12 cellular contexts compared by ENCODE assay signal in the genomic region with DNA sequence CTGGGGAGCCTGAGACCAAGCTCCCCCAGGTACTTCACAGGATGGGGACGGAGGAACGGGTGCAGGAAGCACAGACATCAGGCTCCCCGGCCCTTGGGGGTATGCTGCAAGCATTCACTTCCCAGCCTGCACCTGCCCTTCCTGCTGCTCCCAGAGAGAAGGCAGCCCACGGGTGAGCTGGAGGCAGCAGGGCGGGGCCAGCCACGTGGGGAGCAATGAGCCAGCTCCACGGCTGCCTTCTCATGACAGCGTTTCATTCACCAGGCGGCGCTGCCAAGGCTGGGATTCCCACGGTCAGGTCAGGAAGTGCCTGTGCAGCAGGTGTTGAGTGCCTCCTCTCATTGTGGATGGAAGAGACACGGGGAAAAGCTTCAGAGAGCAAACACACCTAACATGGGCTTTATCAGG. TPM values are rescaled to one million over a fixed set of nuclear protein-coding genes. Genes with fewer than 3 reads are reported as not detected.
DNase-seq lines count a peak whose midpoint lies in the region; ATAC-seq, FAIRE-seq and TF ChIP-seq lines count a peak whose summit lies in the region.
"Had no signal": no experiment of that assay in that cellular context is flagged by ENCODE, and none has a peak within 500 bp of the region (broad histone marks: within the 10 kb centered on the region; RNA-seq: fewer than 3 reads in every experiment).

No MANE protein-coding gene starts in this region.

- ATAC-seq in K562: peak; percentile 40
- ATAC-seq in naive thymus-derived CD4-positive, alpha-beta T cell: no peak

- peaks cover 28 to 64% (median 55%) of the 10 kb centered on the region in 7 donors for H3K4me1 Mint-ChIP-seq in naive thymus-derived CD4-positive, alpha-beta T cell

- CTCF ChIA-PET in K562 (lab: Yijun Ruan, JAX; ENCODE audit: low intra/inter-chr PET ratio): no interaction called here
- CTCF ChIA-PET in naive thymus-derived CD4-positive, alpha-beta T cell (lab: Charles Lee): interaction anchor here (1.0 to 1.3 kb wide), 4 partner anchors 30 to 413 kb away, joined by 3 to 4 read pairs (median 3); no protein-coding TSS in a partner anchor

- H3K36me3 ChIP-seq in K562 (ENCODE audit: control insufficient read depth, insufficient read depth, low read length): peaks cover 55% of the 10 kb centered on the region
- H3K36me3 ChIP-seq in naive thymus-derived CD4-positive, alpha-beta T cell (ENCODE audit: control insufficient read depth in 2 of 3, insufficient read depth in 3 of 3, low read length in 3 of 3): peaks cover 0 to 15% (median 12%) of the 10 kb centered on the region in 3 experiments

- TF ChIP-seq CTCF in K562 (IDR thresholded peaks at IDR 0.05 in 2 of 3, conservative IDR thresholded peaks at IDR 0.05 in 1 of 3; ENCODE audit: insufficient read depth in 2 of 3, low read depth in 1 of 3, low read length in 3 of 3): no peak

- no peaks in the 10 kb centered on the region for H3K27me3 Mint-ChIP-seq in naive thymus-derived CD4-positive, alpha-beta T cell

- intact Hi-C loops in K562 (cut with micrococcal nuclease): no loop called here
- intact Hi-C loops in naive thymus-derived CD4-positive, alpha-beta T cell (cut with micrococcal nuclease): loop anchor here in 1 of 2 donors (2.0 kb wide), 1 partner anchor 45 kb away; no protein-coding TSS in a partner anchor

- peak; percentile 50 for TF ChIP-seq POLR2A in K562 (conservative IDR thresholded peaks at IDR 0.05)

- in situ Hi-C loops in K562 (cut with MboI) (no loop called here), ACHN (cut with HindIII; ENCODE audit: low pct_ligation_motif_present, low pct_unique_long_range_greater_than_20kb, low sequenced_read_pairs) (no loop called here)

- WGBS in K562 (ENCODE audit: insufficient coverage, low coverage, missing lambda C conversion rate): 77% methylated on average over 11 of the region's 12 CpGs

- POLR2A ChIA-PET in K562 (lab: Yijun Ruan, JAX): interaction anchor here (0.6 to 4.4 kb wide), 6 partner anchors 10 to 146 kb away, joined by 3 to 33 read pairs (median 6); partner anchors contain the start of gene PHLDA2
- POLR2A ChIA-PET in naive thymus-derived CD4-positive, alpha-beta T cell (lab: Charles Lee): interaction anchor here (1.0 kb wide), 1 partner anchor 10 kb away, joined by 3 read pairs; no protein-coding TSS in a partner anchor

- no peak for FAIRE-seq in K562 (lab: Jason Lieb, UNC)
- FAIRE-seq: A204.1 had no signal

- TF ChIP-seq EP300 in K562 (IDR thresholded peaks at IDR 0.05; ENCODE audit: low read length): no peak

- H3K9me3 Mint-ChIP-seq in naive thymus-derived CD4-positive, alpha-beta T cell: peaks cover 0 to 11% (median 6%) of the 10 kb centered on the region in 11 donors

- H3K27me3 ChIP-seq in K562 (ENCODE audit: control insufficient read depth in 2 of 2, insufficient read depth in 2 of 2, low read length in 2 of 2): no peaks in the 10 kb centered on the region
- H3K27me3 ChIP-seq in naive thymus-derived CD4-positive, alpha-beta T cell (ENCODE audit: control insufficient read depth in 2 of 2, insufficient read depth in 2 of 2, low read length in 2 of 2): no peaks in the 10 kb centered on the region
- H3K27me3 ChIP-seq: vagina had no signal

- peak; percentile 21 for DNase-seq in NCI-H2107 treated with DMSO at 0.1 percent for 48 hours (lab: John Stamatoyannopoulos, UW; ENCODE audit: unreplicated experiment)
- DNase-seq in NCI-H2107 (lab: John Stamatoyannopoulos, UW): no peak
- peak; percentile 37 for DNase-seq in HT1080 (ENCODE audit: low read depth)
- no peak for DNase-seq in K562 (ENCODE audit: extremely low read depth in 1 of 4, low spot score in 3 of 4)
- peak in 2 of 9 donors; percentile 32 to 48 for DNase-seq in naive thymus-derived CD4-positive, alpha-beta T cell
- no peak for DNase-seq in superior temporal gyrus (ENCODE audit: extremely low spot score)
- no peak for DNase-seq in ACHN
- DNase-seq in SKM-1 treated with dmso at 0.1 percent for 144 hours (lab: John Stamatoyannopoulos, UW; ENCODE audit: unreplicated experiment): no peak
- DNase-seq: KBM-7 had no signal

- no peak overlapping the region for H3K27ac ChIP-seq in K562 (ENCODE audit: extremely low read depth, low read depth, low read length)
- H3K27ac ChIP-seq in naive thymus-derived CD4-positive, alpha-beta T cell (ENCODE audit: low read depth, low read length): no peak overlapping the region
- H3K27ac ChIP-seq: vagina had no signal

- H3K27ac Mint-ChIP-seq in naive thymus-derived CD4-positive, alpha-beta T cell: peak overlapping the region in 7 of 9 donors; percentile 5 to 83 (median 62)

- H4K20me1 ChIP-seq in K562 (replicated peaks; ENCODE audit: control insufficient read depth, insufficient read depth, low read length): peaks cover 6% of the 10 kb centered on the region; the same call in 1 of the 2 replicates

- peak overlapping the region in 2 of 10 donors; percentile 2 to 17 for H3K4me3 Mint-ChIP-seq in naive thymus-derived CD4-positive, alpha-beta T cell
- H3K4me3 Mint-ChIP-seq: brain had no signal

- H3K4me3 ChIP-seq in K562: no peak overlapping the region
- H3K4me3 ChIP-seq in naive thymus-derived CD4-positive, alpha-beta T cell (ENCODE audit: low read length): no peak overlapping the region
- H3K4me3 ChIP-seq: vagina had no signal

- TF ChIP-seq RAD21 in K562 (CRISPR knock-in tag; conservative IDR thresholded peaks at IDR 0.05 in 1 of 2, IDR thresholded peaks at IDR 0.05 in 1 of 2): no peak

- BruUV-seq in K562 (replicated peaks; lab: Mats Ljungman, UMichigan): no TSS peak

- peaks cover 0 to 32% of the 10 kb centered on the region in 2 experiments; a peak in 2 of 5 replicates for H3K4me1 ChIP-seq in K562 (replicated peaks in 1 of 2; ENCODE audit: control insufficient read depth in 2 of 2, insufficient read depth in 2 of 2, low read length in 2 of 2)
- peaks cover 0 to 17% of the 10 kb centered on the region in 2 donors for H3K4me1 ChIP-seq in naive thymus-derived CD4-positive, alpha-beta T cell (ENCODE audit: control insufficient read depth in 2 of 2, insufficient read depth in 2 of 2, low read length in 2 of 2)

- no peak overlapping the region; a peak in 1 of 4 replicates for H3K9ac ChIP-seq in K562 (ENCODE audit: insufficient read depth in 1 of 2, low read depth in 2 of 2, low read length in 2 of 2)

- H2AFZ ChIP-seq in K562 (ENCODE audit: low read depth, low read length): no peak overlapping the region

- H3K79me2 ChIP-seq in K562 (ENCODE audit: control insufficient read depth, insufficient read depth, low read length): no peaks in the 10 kb centered on the region

- no peaks in the 10 kb centered on the region for H3K9me1 ChIP-seq in K562 (ENCODE audit: control insufficient read depth, insufficient read depth, low read length)

- H3K36me3 Mint-ChIP-seq in naive thymus-derived CD4-positive, alpha-beta T cell: peaks cover under 1 to 20% (median 11%) of the 10 kb centered on the region in 5 donors

- no peak overlapping the region for H3K4me2 ChIP-seq in K562 (ENCODE audit: insufficient read depth, low read length)

- 0 out of 2 replicates have a peak, but pooled peaks cover 4% of the 10 kb centered on the region for H3K9me3 ChIP-seq in K562 (replicated peaks; ENCODE audit: control insufficient read depth, insufficient read depth, low read depth, low read length)
- H3K9me3 ChIP-seq in naive thymus-derived CD4-positive, alpha-beta T cell (ENCODE audit: control insufficient read depth in 2 of 3, low read length in 3 of 3): peaks cover 0 to 3% (median 2%) of the 10 kb centered on the region in 3 experiments
- H3K9me3 ChIP-seq: vagina had no signal

RNA-seq across cellular contexts. Expression of gene PHLDA2, which starts 14.5 kb away (rescaled TPM):
- total RNA-seq in HT1080 (2014; rRNA removed; shearing (Covaris generic)): 71.3 and 193 TPM in 2 replicates
- 279 and 295 TPM in 2 replicates for polyA plus RNA-seq in HT1080 (2015; cell fraction: cytosol; rRNA removed)
- 40.8 and 82.2 TPM in 2 replicates for polyA plus RNA-seq in HT1080 (2015; cell fraction: nucleus; rRNA removed)
- 3.2 and 7.8 TPM in 2 replicates for total RNA-seq in K562 (2011; cell fraction: chromatin; rRNA removed; ENCODE audit: low replicate concordance)
- 13.6 and 14.7 TPM in 2 replicates for total RNA-seq in K562 (2011; cell fraction: nucleolus; rRNA removed)
- 5.4 and 5.7 TPM in 2 replicates for total RNA-seq in K562 (2011; cell fraction: nucleoplasm; rRNA removed)
- total RNA-seq in K562 (2014; rRNA removed): 14.8 and 26.2 TPM in 2 replicates
- total RNA-seq in K562 (2014; rRNA removed; fragmentation: Illumina TruSeq; extraction: Trizol): 0.70 and 0.76 TPM in 2 replicates
- 5.7 and 6.3 TPM in 2 replicates for total RNA-seq in K562 (2015; rRNA removed; fragmentation: Illumina TruSeq; extraction: Trizol)
- total RNA-seq in K562 (2021): 42.4 and 43.2 TPM in 2 replicates
- 4.7 and 4.9 TPM in 2 replicates for polyA plus RNA-seq in K562 (2011; rRNA removed)
- polyA plus RNA-seq in K562 (2011; cell fraction: cytosol; rRNA removed): 19.3 and 101 TPM in 2 replicates
- polyA plus RNA-seq in K562 (2011; cell fraction: nucleus; rRNA removed): 10.5 and 21.0 TPM in 2 replicates
- polyA plus RNA-seq in K562 (2012): 26.8 and 31.0 TPM in 2 replicates
- 4.0 and 24.8 TPM in 2 replicates for polyA plus RNA-seq in K562 (2014; fragmentation: Illumina TruSeq; extraction: Trizol)
- under 1 TPM; 0.43 to 0.87 TPM for polyA plus RNA-seq in K562 (2014; fragmentation: Nextera tagmentation; extraction: Ambion mirVana)
- 33.6 and 37.8 TPM in 2 replicates for polyA plus RNA-seq in K562 (2014; rRNA removed)
- polyA minus RNA-seq in K562 (2011; rRNA and poly(A)+ RNA removed): 0.84 and 1.1 TPM in 2 replicates
- polyA minus RNA-seq in K562 (2011; cell fraction: cytosol; rRNA and poly(A)+ RNA removed): 14.8 and 27.2 TPM in 2 replicates
- polyA minus RNA-seq in K562 (2011; cell fraction: nucleus; rRNA and poly(A)+ RNA removed): 11.8 and 14.1 TPM in 2 replicates
- total RNA-seq in naive thymus-derived CD4-positive, alpha-beta T cell: 1 to 10 TPM in 3 of 5 experiments, not detected in 2; 2.5 to 7.9 (median 4.5) TPM
- polyA plus RNA-seq in naive thymus-derived CD4-positive, alpha-beta T cell: not detected

RNA-seq across cellular contexts. Expression of gene NAP1L4, which starts 48.4 kb away (rescaled TPM):
- total RNA-seq in HT1080 (2014; rRNA removed; shearing (Covaris generic)): 113 and 119 TPM in 2 replicates
- 131 and 149 TPM in 2 replicates for polyA plus RNA-seq in HT1080 (2015; cell fraction: cytosol; rRNA removed)
- 148 and 163 TPM in 2 replicates for polyA plus RNA-seq in HT1080 (2015; cell fraction: nucleus; rRNA removed)
- total RNA-seq in K562 (2011; cell fraction: chromatin; rRNA removed; ENCODE audit: low replicate concordance): 200 and 559 TPM in 2 replicates
- 89.9 and 105 TPM in 2 replicates for total RNA-seq in K562 (2011; cell fraction: nucleolus; rRNA removed)
- total RNA-seq in K562 (2011; cell fraction: nucleoplasm; rRNA removed): 185 and 193 TPM in 2 replicates
- total RNA-seq in K562 (2014; rRNA removed) (217 and 237 TPM in 2 replicates), K562 (2014; rRNA removed; fragmentation: Illumina TruSeq; extraction: Trizol) (179 and 210 TPM in 2 replicates), K562 (2015; rRNA removed; fragmentation: Illumina TruSeq; extraction: Trizol) (145 and 153 TPM in 2 replicates), K562 (2021) (167 and 180 TPM in 2 replicates)
- polyA plus RNA-seq in K562 (2011; rRNA removed) (145 and 176 TPM in 2 replicates), K562 (2014; fragmentation: Illumina TruSeq; extraction: Trizol) (154 and 184 TPM in 2 replicates), K562 (2014; fragmentation: Nextera tagmentation; extraction: Ambion mirVana) (10 to 100 TPM; 34.1 to 50.7 TPM), K562 (2014; rRNA removed) (221 and 244 TPM in 2 replicates)
- 72.7 and 90.0 TPM in 2 replicates for polyA plus RNA-seq in K562 (2011; cell fraction: cytosol; rRNA removed)
- polyA plus RNA-seq in K562 (2011; cell fraction: nucleus; rRNA removed): 166 and 223 TPM in 2 replicates
- 103 and 135 TPM in 2 replicates for polyA plus RNA-seq in K562 (2012)
- polyA minus RNA-seq in K562 (2011; rRNA and poly(A)+ RNA removed): 207 and 232 TPM in 2 replicates
- 66.1 and 67.2 TPM in 2 replicates for polyA minus RNA-seq in K562 (2011; cell fraction: cytosol; rRNA and poly(A)+ RNA removed)
- 76.3 and 166 TPM in 2 replicates for polyA minus RNA-seq in K562 (2011; cell fraction: nucleus; rRNA and poly(A)+ RNA removed)
- 100 to 1,000 TPM; 245 to 356 (median 294) TPM for total RNA-seq in naive thymus-derived CD4-positive, alpha-beta T cell
- polyA plus RNA-seq in naive thymus-derived CD4-positive, alpha-beta T cell: 100 to 1,000 TPM; 134 to 172 TPM

RNA-seq across cellular contexts. Expression of gene CDKN1C, which starts 58.1 kb away (rescaled TPM):
- total RNA-seq in HT1080 (2014; rRNA removed; shearing (Covaris generic)): 2.1 and 4.4 TPM in 2 replicates
- polyA plus RNA-seq in HT1080 (2015; cell fraction: cytosol; rRNA removed): 0.86 and 1.7 TPM in 2 replicates
- 1.3 and 1.5 TPM in 2 replicates for polyA plus RNA-seq in HT1080 (2015; cell fraction: nucleus; rRNA removed)
- total RNA-seq in K562 (2011; cell fraction: chromatin; rRNA removed; ENCODE audit: low replicate concordance): 7.1 and 13.9 TPM in 2 replicates
- total RNA-seq in K562 (2011; cell fraction: nucleolus; rRNA removed): 20.5 and 24.5 TPM in 2 replicates
- total RNA-seq in K562 (2011; cell fraction: nucleoplasm; rRNA removed): 10.9 and 11.1 TPM in 2 replicates
- 19.2 and 23.5 TPM in 2 replicates for total RNA-seq in K562 (2014; rRNA removed)
- 3.5 and 4.0 TPM in 2 replicates for total RNA-seq in K562 (2014; rRNA removed; fragmentation: Illumina TruSeq; extraction: Trizol)
- 2.8 and 3.5 TPM in 2 replicates for total RNA-seq in K562 (2015; rRNA removed; fragmentation: Illumina TruSeq; extraction: Trizol)
- 21.1 and 21.9 TPM in 2 replicates for total RNA-seq in K562 (2021)
- polyA plus RNA-seq in K562 (2011; rRNA removed): 9.2 and 17.4 TPM in 2 replicates
- polyA plus RNA-seq in K562 (2011; cell fraction: cytosol; rRNA removed): 12.9 and 29.1 TPM in 2 replicates
- 25.4 and 25.7 TPM in 2 replicates for polyA plus RNA-seq in K562 (2011; cell fraction: nucleus; rRNA removed)
- polyA plus RNA-seq in K562 (2012): 10.9 and 13.2 TPM in 2 replicates
- polyA plus RNA-seq in K562 (2014; fragmentation: Illumina TruSeq; extraction: Trizol): 3.9 and 5.2 TPM in 2 replicates
- 10 to 100 TPM in 1 of 2 experiments, 1 to 10 TPM in 1; 9.3 to 18.7 TPM for polyA plus RNA-seq in K562 (2014; fragmentation: Nextera tagmentation; extraction: Ambion mirVana)
- polyA plus RNA-seq in K562 (2014; rRNA removed): 11.0 and 13.0 TPM in 2 replicates
- polyA minus RNA-seq in K562 (2011; rRNA and poly(A)+ RNA removed): 4.8 and 6.4 TPM in 2 replicates
- 11.8 and 22.5 TPM in 2 replicates for polyA minus RNA-seq in K562 (2011; cell fraction: cytosol; rRNA and poly(A)+ RNA removed)
- 7.5 and 8.9 TPM in 2 replicates for polyA minus RNA-seq in K562 (2011; cell fraction: nucleus; rRNA and poly(A)+ RNA removed)
- total RNA-seq in naive thymus-derived CD4-positive, alpha-beta T cell: 10 to 100 TPM in 1 of 5 experiments, 1 to 10 TPM in 3, under 1 TPM in 1; 0.53 to 36.0 (median 6.0) TPM
- polyA plus RNA-seq in naive thymus-derived CD4-positive, alpha-beta T cell: under 1 TPM; 0.35 to 0.94 TPM

Comparison
In these comparisons a context has a peak if more than half of its experiments do, and no peak if none do; other contexts are left out.
1. DNase-seq: peak in NCI-H2107 treated with DMSO at 0.1 percent for 48 hours (single experiment) and HT1080 (single experiment); none in NCI-H2107 (single experiment), K562 (0 of 4), superior temporal gyrus (single experiment), ACHN (single experiment) and SKM-1 treated with dmso at 0.1 percent for 144 hours (single experiment).